9 cellular contexts compared by ENCODE assay signal in genomic region chr10:104349623-104350142, GRCh38. TPM values are rescaled to one million over a fixed set of nuclear protein-coding genes. Genes with fewer than 3 reads are reported as not detected.
DNase-seq lines count a peak whose midpoint lies in the region; ATAC-seq and TF ChIP-seq lines count a peak whose summit lies in the region.
"Had no signal": no experiment of that assay in that cellular context is flagged by ENCODE, and none has a peak within 500 bp of the region (broad histone marks: within the 10 kb centered on the region; RNA-seq: fewer than 3 reads in every experiment).

No MANE protein-coding gene starts in this region.

- no peaks in the 10 kb centered on the region for H3K79me2 ChIP-seq in OCI-LY7 (ENCODE audit: insufficient read depth, low read depth, low read length)

- no peak for TF ChIP-seq EP300 in gastroesophageal sphincter (IDR thresholded peaks at IDR 0.05)

- ATAC-seq in GM18907 (IDR thresholded peaks at IDR 0.05; ENCODE audit: unreplicated experiment) (peak; percentile 51), HG02970 (IDR thresholded peaks at IDR 0.05; ENCODE audit: low FRiP score, unreplicated experiment) (peak; percentile 42), gastroesophageal sphincter (peak; percentile 65), thoracic aorta (ENCODE audit: insufficient number of reproducible peaks, low FRiP score, low read depth) (no peak)

- H3K4me3 Mint-ChIP-seq in activated T-helper 2 cell treated with anti-CD3 and anti-CD28 coated beads, Interferon-gamma antibody, Interleukin-2, Interleukin-4, amounts not matched to agents 10 μg/mL and 5 μg/mL and 100 μg/mL, durations not matched to agents 14 hours and 24 hours and 36 hours (ENCODE audit: low read depth), result no peak overlapping the region

- H4K20me1 ChIP-seq in OCI-LY7 (ENCODE audit: insufficient read depth, low read length), result no peaks in the 10 kb centered on the region

- TF ChIP-seq CTCF in OCI-LY7 (conservative IDR thresholded peaks at IDR 0.05; ENCODE audit: low read length), result no peak
- TF ChIP-seq CTCF in gastroesophageal sphincter (IDR thresholded peaks at IDR 0.05), result no peak
- TF ChIP-seq CTCF in thoracic aorta (IDR thresholded peaks at IDR 0.05), result no peak

- peaks cover 24% of the 10 kb centered on the region for H3K4me1 Mint-ChIP-seq in activated T-helper 2 cell treated with anti-CD3 and anti-CD28 coated beads, Interferon-gamma antibody, Interleukin-2, Interleukin-4, amounts not matched to agents 10 μg/mL and 5 μg/mL and 100 μg/mL, durations not matched to agents 14 hours and 24 hours and 36 hours (ENCODE audit: low read depth)

- no peaks in the 10 kb centered on the region for H3K36me3 ChIP-seq in OCI-LY7 (ENCODE audit: insufficient read depth, low read length)
- H3K36me3 ChIP-seq in gastroesophageal sphincter, result no peaks in the 10 kb centered on the region
- no peaks in the 10 kb centered on the region for H3K36me3 ChIP-seq in thoracic aorta
- H3K36me3 ChIP-seq: SJSA1 had no signal

- CTCF ChIA-PET in OCI-LY7 (lab: Charles Lee; ENCODE audit: unreplicated experiment), result interaction anchor here (1.0 to 3.5 kb wide), 4 partner anchors 44 to 57 kb away, joined by 3 to 28 read pairs (median 5); no protein-coding TSS in a partner anchor

- H3K4me2 ChIP-seq in OCI-LY7 (ENCODE audit: low read length), result peak overlapping the region; percentile 85

- H3K9me3 ChIP-seq in OCI-LY7 (ENCODE audit: low read length) (no peaks in the 10 kb centered on the region), gastroesophageal sphincter (no peaks in the 10 kb centered on the region), thoracic aorta (no peaks in the 10 kb centered on the region)
- H3K9me3 ChIP-seq: SJSA1 had no signal

- H3K27ac Mint-ChIP-seq in activated T-helper 2 cell treated with anti-CD3 and anti-CD28 coated beads, Interferon-gamma antibody, Interleukin-2, Interleukin-4, amounts not matched to agents 10 μg/mL and 5 μg/mL and 100 μg/mL, durations not matched to agents 14 hours and 24 hours and 36 hours, result no peak overlapping the region

- 17 to 32% methylated on average over 3 to 5 of the region's 5 CpGs for WGBS in gastroesophageal sphincter (ENCODE audit: low coverage in 1 of 2), 2 donors

- no peak for TF ChIP-seq POLR2A in gastroesophageal sphincter (IDR thresholded peaks at IDR 0.05)

- intact Hi-C loops in OCI-LY7 (cut with micrococcal nuclease; ENCODE audit: unreplicated experiment), result loop anchor here (1.0 to 10.0 kb wide), 6 partner anchors 10 to 435 kb away; partner anchors contain the start of genes SFR1 and STN1
- intact Hi-C loops in activated T-helper 2 cell treated with anti-CD3 and anti-CD28 coated beads, Interferon-gamma antibody, Interleukin-2, Interleukin-4, amounts not matched to agents 10 μg/mL and 5 μg/mL and 100 μg/mL, durations not matched to agents 14 hours and 24 hours and 36 hours (cut with micrococcal nuclease), result loop anchor here (1.0 kb wide), 3 partner anchors 11 to 58 kb away; partner anchors contain the start of gene ITPRIP

- peaks cover 8% of the 10 kb centered on the region for H3K9me3 Mint-ChIP-seq in activated T-helper 2 cell treated with anti-CD3 and anti-CD28 coated beads, Interferon-gamma antibody, Interleukin-2, Interleukin-4, amounts not matched to agents 10 μg/mL and 5 μg/mL and 100 μg/mL, durations not matched to agents 14 hours and 24 hours and 36 hours

- peaks cover 62% of the 10 kb centered on the region for H3K4me1 ChIP-seq in OCI-LY7 (ENCODE audit: insufficient read depth, low read length, poor library complexity, severe bottlenecking)
- H3K4me1 ChIP-seq in gastroesophageal sphincter, result peaks cover 0 to 36% (median 0%) of the 10 kb centered on the region in 3 donors
- H3K4me1 ChIP-seq in thoracic aorta (ENCODE audit: control insufficient read depth in 1 of 2, low read depth in 2 of 2), result peaks cover 5 to 21% of the 10 kb centered on the region in 2 donors

- H3K36me3 Mint-ChIP-seq in activated T-helper 2 cell treated with anti-CD3 and anti-CD28 coated beads, Interferon-gamma antibody, Interleukin-2, Interleukin-4, amounts not matched to agents 10 μg/mL and 5 μg/mL and 100 μg/mL, durations not matched to agents 14 hours and 24 hours and 36 hours (ENCODE audit: low read depth), result peaks cover 5% of the 10 kb centered on the region

- H2AFZ ChIP-seq in OCI-LY7 (ENCODE audit: low read length), result peak overlapping the region; percentile 87

- no TSS peak for BruUV-seq in OCI-LY7 (replicated peaks; lab: Mats Ljungman, UMichigan)

- H3K9me2 ChIP-seq in OCI-LY7 (ENCODE audit: insufficient read depth, low read length), result no peaks in the 10 kb centered on the region

- H3K27me3 Mint-ChIP-seq in activated T-helper 2 cell treated with anti-CD3 and anti-CD28 coated beads, Interferon-gamma antibody, Interleukin-2, Interleukin-4, amounts not matched to agents 10 μg/mL and 5 μg/mL and 100 μg/mL, durations not matched to agents 14 hours and 24 hours and 36 hours (ENCODE audit: low read depth), result no peaks in the 10 kb centered on the region

- H3K27ac ChIP-seq in OCI-LY7 (ENCODE audit: low read depth, low read length, poor library complexity, severe bottlenecking), result peak overlapping the region; percentile 77
- H3K27ac ChIP-seq in gastroesophageal sphincter, result peak overlapping the region; percentile 62 to 78 (median 70)
- peak overlapping the region in 1 of 2 donors; percentile 17 for H3K27ac ChIP-seq in thoracic aorta
- H3K27ac ChIP-seq: SJSA1 had no signal

- H3K27me3 ChIP-seq in gastroesophageal sphincter (no peaks in the 10 kb centered on the region), thoracic aorta (replicated peaks; ENCODE audit: insufficient read depth) (no peaks in the 10 kb centered on the region)
- H3K27me3 ChIP-seq: SJSA1 had no signal

- peak overlapping the region; percentile 60 for H3K4me3 ChIP-seq in OCI-LY7 (ENCODE audit: low read depth, low read length, poor library complexity, severe bottlenecking)
- H3K4me3 ChIP-seq in gastroesophageal sphincter, result peak overlapping the region; percentile 6 to 17
- H3K4me3 ChIP-seq in thoracic aorta, result peak overlapping the region; percentile 52
- H3K4me3 ChIP-seq: SJSA1 had no signal

- POLR2A ChIA-PET in OCI-LY7 (lab: Charles Lee), result interaction anchor here (0.9 to 1.6 kb wide), 5 partner anchors 9 to 64 kb away, joined by 3 to 5 read pairs (median 3); partner anchors contain the start of gene ITPRIP

- DNase-seq in OCI-LY7 (ENCODE audit: low spot score), result peak; percentile 68
- no peak for DNase-seq in thoracic aorta (ENCODE audit: low spot score)
- DNase-seq in activated T-helper 2 cell treated with anti-CD3 and anti-CD28 coated beads, Interferon-gamma antibody, Interleukin-2, Interleukin-4, amounts not matched to agents 10 μg/mL and 5 μg/mL and 100 μg/mL, durations not matched to agents 14 hours and 24 hours and 36 hours (ENCODE audit: low spot score), result no peak
- DNase-seq in activated CD4-positive, alpha-beta T cell treated with anti-CD3 and anti-CD28 coated beads for 4 hours, result no peak
- no peak for DNase-seq in GOT3 (lab: John Stamatoyannopoulos, UW)

RNA-seq across cellular contexts. Expression of gene CFAP58, which starts 4.0 kb away (rescaled TPM):
- total RNA-seq in OCI-LY7 (2014; rRNA removed; shearing (Covaris generic)), result 0.09 and 0.36 TPM in 2 replicates
- total RNA-seq in OCI-LY7 (2022) (1.5 and 2.0 TPM in 2 replicates), gastroesophageal sphincter (1 to 10 TPM in 3 of 4 donors, under 1 TPM in 1; 0.27 to 1.6 (median 1.3) TPM), thoracic aorta (under 1 TPM; 0.35 to 0.68 TPM)
- 0.57 and 1.1 TPM in 2 replicates for total RNA-seq in activated T-helper 2 cell treated with anti-CD3 and anti-CD28 coated beads, Interferon-gamma antibody, Interleukin-2, Interleukin-4, amounts not matched to agents 10 μg/mL and 5 μg/mL and 100 μg/mL, durations not matched to agents 14 hours and 24 hours and 36 hours

RNA-seq across cellular contexts. Expression of gene ITPRIP, which starts 11.4 kb away (rescaled TPM):
- 3.3 and 6.0 TPM in 2 replicates for total RNA-seq in OCI-LY7 (2014; rRNA removed; shearing (Covaris generic))
- 18.0 and 19.6 TPM in 2 replicates for total RNA-seq in OCI-LY7 (2022)
- total RNA-seq in gastroesophageal sphincter, result 10 to 100 TPM; 18.1 to 31.5 (median 22.8) TPM
- total RNA-seq in thoracic aorta, result 10 to 100 TPM; 55.6 to 59.2 TPM
- total RNA-seq in activated T-helper 2 cell treated with anti-CD3 and anti-CD28 coated beads, Interferon-gamma antibody, Interleukin-2, Interleukin-4, amounts not matched to agents 10 μg/mL and 5 μg/mL and 100 μg/mL, durations not matched to agents 14 hours and 24 hours and 36 hours, result 17.1 and 18.8 TPM in 2 replicates
